26 cellular contexts compared by ENCODE assay signal in genomic region chr7:45682358-45682735, GRCh38.
DNase-seq lines count a peak whose midpoint lies in the region; ATAC-seq and TF ChIP-seq lines count a peak whose summit lies in the region.
"Had no signal": no experiment of that assay in that cellular context is flagged by ENCODE, and none has a peak within 500 bp of the region (broad histone marks: within the 10 kb centered on the region; RNA-seq: fewer than 3 reads in every experiment).

No MANE protein-coding gene starts in this region.

- no peaks in the 10 kb centered on the region for H3K79me2 ChIP-seq in H9 (ENCODE audit: insufficient read depth, low read length)

- H4K8ac ChIP-seq in H9 (replicated peaks; ENCODE audit: insufficient read length, low read depth, low read length) (no peak overlapping the region), neuronal stem cell (ENCODE audit: low read depth, low read length) (no peak overlapping the region)

- no peaks in the 10 kb centered on the region for H3K23me2 ChIP-seq in H9 (ENCODE audit: insufficient read length, low read depth, low read length, poor library complexity, severe bottlenecking)

- H3K4me1 Mint-ChIP-seq in H9: peaks cover 4 to 5% of the 10 kb centered on the region in 2 experiments; a peak in 2 of 4 replicates
- H3K4me1 Mint-ChIP-seq: central memory CD8-positive, alpha-beta T cell had no signal

- no peaks in the 10 kb centered on the region for H3K79me1 ChIP-seq in H9 (ENCODE audit: insufficient read depth, low read depth, low read length, poor library complexity, severe bottlenecking)
- H3K79me1 ChIP-seq in neuronal stem cell (ENCODE audit: low read depth, low read length): no peaks in the 10 kb centered on the region

- H2BK120ac ChIP-seq in H9 (ENCODE audit: low read depth, low read length, poor library complexity, severe bottlenecking): no peak overlapping the region
- no peak overlapping the region for H2BK120ac ChIP-seq in neuronal stem cell (ENCODE audit: low read depth, low read length)

- no peak overlapping the region for H3K56ac ChIP-seq in H9 (ENCODE audit: insufficient read length, low read depth, low read length)

- no peaks in the 10 kb centered on the region for H3K4me1 ChIP-seq in H9 (ENCODE audit: insufficient read depth, low read length)
- H3K4me1 ChIP-seq in neuronal stem cell (ENCODE audit: control insufficient read depth in 2 of 2, insufficient read depth in 1 of 2, low read depth in 1 of 2, low read length in 2 of 2): peaks cover 0 to 5% of the 10 kb centered on the region in 2 donors
- H3K4me1 ChIP-seq: BLaER1, gastrocnemius medialis, left lung, prostate gland, sigmoid colon had no signal

- no peak for TF ChIP-seq POLR2A in erythroblast (IDR thresholded peaks at IDR 0.05; ENCODE audit: low read length)

- H3K27me3 ChIP-seq in H9 (ENCODE audit: insufficient read depth, low read length): no peaks in the 10 kb centered on the region
- no peaks in the 10 kb centered on the region for H3K27me3 ChIP-seq in neuronal stem cell (ENCODE audit: control insufficient read depth in 3 of 3, insufficient read depth in 3 of 3, low read depth in 1 of 3, low read length in 3 of 3)
- H3K27me3 ChIP-seq: BLaER1, dorsolateral prefrontal cortex, gastrocnemius medialis, left lung, sigmoid colon had no signal

- DNase-seq in AG20443 (ENCODE audit: low spot score): peak; percentile 9
- peak; percentile 22 for DNase-seq in H9
- peak; percentile 53 for DNase-seq in coronary artery (ENCODE audit: low spot score)
- no peak for DNase-seq in neuronal stem cell (ENCODE audit: low spot score)
- DNase-seq in erythroblast (lab: John Stamatoyannopoulos, UW): no peak
- no peak for DNase-seq in NCI-H526 treated with DMSO at 0.1 percent for 48 hours (lab: John Stamatoyannopoulos, UW)
- DNase-seq: activated CD4-positive, alpha-beta T cell treated with anti-CD3 and anti-CD28 coated beads for 1 hour; activated naive CD4-positive, alpha-beta T cell treated with Interleukin-2 at 50 U/mL for 16 hours; gastrocnemius medialis; left lung; mesenchymal stem cell; NCI-H1417 treated with DMSO at 0.1 percent for 48 hours; NCI-H2081; NCI-H226; NCI-H69; SHP77; sigmoid colon; trophoblast cell had no signal

- H3K14ac ChIP-seq in H9 (ENCODE audit: insufficient read depth, low read length) (no peak overlapping the region), neuronal stem cell (ENCODE audit: low read length) (no peak overlapping the region)

- no peak overlapping the region for H3K23ac ChIP-seq in H9 (ENCODE audit: insufficient read length, low read depth, low read length)
- peak overlapping the region; percentile 66 for H3K23ac ChIP-seq in neuronal stem cell (ENCODE audit: low read depth, low read length, poor library complexity)

- H2BK12ac ChIP-seq in H9 (ENCODE audit: insufficient read length, low read depth, low read length): no peak overlapping the region
- no peak overlapping the region for H2BK12ac ChIP-seq in neuronal stem cell (ENCODE audit: low read length)

- H3K27me3 Mint-ChIP-seq in H9 (ENCODE audit: low read depth): no peaks in the 10 kb centered on the region

- TF ChIP-seq CTCF in H9 (conservative IDR thresholded peaks at IDR 0.05) (no peak), coronary artery (IDR thresholded peaks at IDR 0.05) (no peak)

- peaks cover 6 to 24% (median 18%) of the 10 kb centered on the region in 3 experiments for H3K36me3 Mint-ChIP-seq in H9 (ENCODE audit: insufficient read depth in 1 of 3, low read depth in 3 of 3)

- H3K4me3 ChIP-seq in coronary artery: no peak overlapping the region
- no peak overlapping the region for H3K4me3 ChIP-seq in neuronal stem cell (ENCODE audit: low read length in 2 of 2)
- H3K4me3 ChIP-seq: BLaER1, gastrocnemius medialis, GM12878, left lung, prostate gland, sigmoid colon had no signal

- peaks cover 0 to 2% of the 10 kb centered on the region in 2 donors for H3K36me3 ChIP-seq in neuronal stem cell (replicated peaks in 1 of 2; ENCODE audit: control insufficient read depth in 2 of 2, insufficient read depth in 2 of 2, low read length in 2 of 2)
- H3K36me3 ChIP-seq: gastrocnemius medialis, left lung, prostate gland, sigmoid colon had no signal

- H2AK5ac ChIP-seq in H9 (ENCODE audit: insufficient read length, low read length) (no peak overlapping the region), neuronal stem cell (ENCODE audit: low read depth, low read length) (peak overlapping the region; percentile 66)

- H3K9ac ChIP-seq in H9 (ENCODE audit: extremely low read depth, insufficient read length, low read length) (no peak overlapping the region), neuronal stem cell (ENCODE audit: low read depth, low read length, poor library complexity) (peak overlapping the region; percentile 52)
- H3K9ac ChIP-seq: BLaER1 had no signal

- H3K27ac Mint-ChIP-seq in H9: peak overlapping the region in 2 of 3 experiments; percentile 77 to 86; a peak in 3 of 7 replicates

- H3K18ac ChIP-seq in H9 (ENCODE audit: insufficient read length, low read depth, low read length) (no peak overlapping the region), neuronal stem cell (ENCODE audit: low read length) (peak overlapping the region; percentile 58)

- H3K4ac ChIP-seq in H9 (ENCODE audit: low read depth, low read length): no peak overlapping the region
- H3K4ac ChIP-seq in neuronal stem cell (ENCODE audit: low read length): no peak overlapping the region

- H4K91ac ChIP-seq in H9 (ENCODE audit: insufficient read length, low read depth, low read length): no peak overlapping the region
- H4K91ac ChIP-seq in neuronal stem cell (ENCODE audit: low read depth, low read length, poor library complexity): no peak overlapping the region

- H2BK20ac ChIP-seq in H9 (ENCODE audit: low read depth, low read length, poor library complexity, severe bottlenecking): no peak overlapping the region

- H3K9me3 ChIP-seq in H9 (ENCODE audit: control insufficient read depth, low read depth, low read length) (no peaks in the 10 kb centered on the region), neuronal stem cell (replicated peaks in 1 of 2; ENCODE audit: control insufficient read depth in 2 of 2, insufficient read depth in 1 of 2, low read depth in 1 of 2, low read length in 2 of 2) (peaks cover 0 to 2% of the 10 kb centered on the region in 2 donors)
- H3K9me3 ChIP-seq: BLaER1, gastrocnemius medialis, left lung, prostate gland, sigmoid colon had no signal

- H2AFZ ChIP-seq in H9 (ENCODE audit: low read length) (no peak overlapping the region), neuronal stem cell (ENCODE audit: low read length) (no peak overlapping the region)

- H3K4me3 Mint-ChIP-seq in H9: no peak overlapping the region
- H3K4me3 Mint-ChIP-seq: central memory CD8-positive, alpha-beta T cell had no signal

- no CpG with 5 or more reads among the region's 7 CpGs for WGBS in H9 (ENCODE audit: extremely low coverage, insufficient read length, low lambda C conversion rate)
- no CpG with 5 or more reads among the region's 7 CpGs for WGBS in neuronal stem cell (ENCODE audit: extremely low coverage in 2 of 2, insufficient read length in 2 of 2, insufficient replicate concordance in 1 of 2), 2 donors

- no peaks in the 10 kb centered on the region for H3K9me3 Mint-ChIP-seq in H9
- H3K9me3 Mint-ChIP-seq: central memory CD8-positive, alpha-beta T cell had no signal

- H2BK15ac ChIP-seq in H9 (ENCODE audit: low read depth, low read length) (no peak overlapping the region), neuronal stem cell (ENCODE audit: low read length) (no peak overlapping the region)

- no peak overlapping the region for H3K27ac ChIP-seq in H9 (ENCODE audit: insufficient read length, low read depth, low read length)
- H3K27ac ChIP-seq in coronary artery: no peak overlapping the region
- no peak overlapping the region for H3K27ac ChIP-seq in neuronal stem cell (replicated peaks; ENCODE audit: low read length)
- H3K27ac ChIP-seq: BLaER1, gastrocnemius medialis, left lung, prostate gland, sigmoid colon had no signal

- no peak overlapping the region for H3K4me2 ChIP-seq in H9 (ENCODE audit: insufficient read depth, insufficient read length, low read length)
- H3K4me2 ChIP-seq in neuronal stem cell (ENCODE audit: insufficient read depth, low read length, poor library complexity, severe bottlenecking): no peak overlapping the region
- H3K4me2 ChIP-seq: BLaER1 had no signal

- ATAC-seq in GM18520 (IDR thresholded peaks at IDR 0.05; ENCODE audit: unreplicated experiment) (no peak), GM21447 (IDR thresholded peaks at IDR 0.05; ENCODE audit: unreplicated experiment) (no peak)
- ATAC-seq: gastrocnemius medialis, GM12878, left lung, Panc1 had no signal

- no peak overlapping the region for H4K5ac ChIP-seq in H9 (ENCODE audit: insufficient read length, low read depth, low read length)

- H2BK5ac ChIP-seq in H9 (ENCODE audit: insufficient read length, low read length) (no peak overlapping the region), neuronal stem cell (ENCODE audit: low read length) (no peak overlapping the region)

- no peak overlapping the region for H3T11ph ChIP-seq in H9 (ENCODE audit: low read length)

- peaks cover 4% of the 10 kb centered on the region for H4K20me1 ChIP-seq in H9 (ENCODE audit: control insufficient read depth, insufficient read depth, insufficient read length)
- H4K20me1 ChIP-seq: BLaER1 had no signal

Comparison
In these comparisons a context has a peak if more than half of its experiments do, and no peak if none do; other contexts are left out.
1. DNase-seq: peak in AG20443 (single experiment), H9 (single experiment) and coronary artery (single experiment); none in neuronal stem cell (single experiment), erythroblast (0 of 2) and NCI-H526 treated with DMSO at 0.1 percent for 48 hours (single experiment).